Comparison of ENCODE assay signal across 17 cellular contexts in genomic region chr16:89051521-89052166, GRCh38. TPM values are rescaled to one million over a fixed set of nuclear protein-coding genes. Genes with fewer than 3 reads are reported as not detected.
DNase-seq lines count a peak whose midpoint lies in the region; TF ChIP-seq lines count a peak whose summit lies in the region.
"Had no signal": no experiment of that assay in that cellular context is flagged by ENCODE, and none has a peak within 500 bp of the region (broad histone marks: within the 10 kb centered on the region; RNA-seq: fewer than 3 reads in every experiment).

No MANE protein-coding gene starts in this region.

- peak overlapping the region; percentile 62 for H3K27ac ChIP-seq in caudate nucleus (ENCODE audit: low read depth, low read length)

- H3K4me3 ChIP-seq in LNCaP clone FGC (ENCODE audit: low read depth, low read length), result peak overlapping the region; percentile 55

- intact Hi-C loops in posterior vena cava (cut with DNase I), result no loop called here

- no peak for TF ChIP-seq CTCF in LNCaP clone FGC (IDR thresholded peaks at IDR 0.05; ENCODE audit: control insufficient read depth, extremely low read depth, insufficient read depth)

- DNase-seq in DMS79 treated with DMSO at 0.1 percent for 48 hours (lab: John Stamatoyannopoulos, UW), result peak; percentile 26
- no peak for DNase-seq in DMS79 (lab: John Stamatoyannopoulos, UW)
- no peak for DNase-seq in LNCaP clone FGC (ENCODE audit: low read depth)
- peak in 6 of 61 donors; percentile 9 to 28 (median 21) for DNase-seq in caudate nucleus (lab: John Stamatoyannopoulos, UW)
- peak; percentile 72 for DNase-seq in posterior vena cava (ENCODE audit: low spot score)
- DNase-seq in stimulated activated CD4-positive, alpha-beta T cell treated with anti-CD3 and anti-CD28 coated beads, Interleukin-4, amount 100 ng/mL, for 4 hours, result no peak
- no peak for DNase-seq in NCI-H2029 treated with DMSO at 0.1 percent for 48 hours (lab: John Stamatoyannopoulos, UW)
- no peak for DNase-seq in DMS53 treated with DMSO at 0.1 percent for 48 hours (lab: John Stamatoyannopoulos, UW; ENCODE audit: unreplicated experiment)
- DNase-seq: activated CD4-positive, alpha-beta T cell treated with anti-CD3 and anti-CD28 coated beads for 1 hour; activated naive CD8-positive, alpha-beta T cell treated with anti-CD3 and anti-CD28 coated beads, Interleukin-2, amount 50 U/mL, for 24 hours; activated T-cell treated with anti-CD3 and anti-CD28 coated beads for 4 hours; GOT3; IMR-90; naive B cell; NCI-H1436 treated with DMSO at 0.1 percent for 48 hours; retina; stimulated activated CD4-positive, alpha-beta T cell treated with anti-CD3 and anti-CD28 coated beads, Interleukin-4, amount 100 ng/mL, for 24 hours had no signal

RNA-seq across cellular contexts. Expression of gene ACSF3, which starts 42.0 kb away (rescaled TPM):
- 10 to 100 TPM; 19.1 to 21.4 TPM for total RNA-seq in posterior vena cava

Comparison
In these comparisons a context has a peak if more than half of its experiments do, and no peak if none do; other contexts are left out.
1. DNase-seq: peak in DMS79 treated with DMSO at 0.1 percent for 48 hours (single experiment) and posterior vena cava (single experiment); none in DMS79 (single experiment), LNCaP clone FGC (single experiment), stimulated activated CD4-positive, alpha-beta T cell treated with anti-CD3 and anti-CD28 coated beads, Interleukin-4, amount 100 ng/mL, for 4 hours (0 of 2), NCI-H2029 treated with DMSO at 0.1 percent for 48 hours (single experiment) and DMS53 treated with DMSO at 0.1 percent for 48 hours (single experiment).